ENCODE assay signal across 1 cellular context in genomic region chr2:240930631-240931318, GRCh38.
A peak's percentile ranks its signal among the peaks of the same experiment; 100 is the strongest.
TF ChIP-seq lines count a peak whose summit lies in the region.

No MANE protein-coding gene starts in this region.

TF ChIP-seq in HepG2, 621 proteins besides CTCF, POLR2A, EP300 and RAD21:
- TF ChIP-seq HDAC2 (CRISPR knock-in tag; IDR thresholded peaks at IDR 0.05) (no peak), NFYC (CRISPR knock-in tag; IDR thresholded peaks at IDR 0.05) (no peak), ZNF230 (CRISPR knock-in tag; IDR thresholded peaks at IDR 0.05) (no peak), POLR2G (IDR thresholded peaks at IDR 0.05; ENCODE audit: low read depth, low read length) (no peak), KDM5B (CRISPR knock-in tag; IDR thresholded peaks at IDR 0.05; ENCODE audit: borderline replicate concordance) (0 out of 2 replicates have a peak, but pooled peaks have one; percentile 37), TFE3 (CRISPR knock-in tag; IDR thresholded peaks at IDR 0.05) (no peak), TFDP2 (CRISPR knock-in tag; IDR thresholded peaks at IDR 0.05) (no peak), EHMT2 (IDR thresholded peaks at IDR 0.05; ENCODE audit: borderline replicate concordance, low read depth, low read length) (no peak)
